In the genomic region with DNA sequence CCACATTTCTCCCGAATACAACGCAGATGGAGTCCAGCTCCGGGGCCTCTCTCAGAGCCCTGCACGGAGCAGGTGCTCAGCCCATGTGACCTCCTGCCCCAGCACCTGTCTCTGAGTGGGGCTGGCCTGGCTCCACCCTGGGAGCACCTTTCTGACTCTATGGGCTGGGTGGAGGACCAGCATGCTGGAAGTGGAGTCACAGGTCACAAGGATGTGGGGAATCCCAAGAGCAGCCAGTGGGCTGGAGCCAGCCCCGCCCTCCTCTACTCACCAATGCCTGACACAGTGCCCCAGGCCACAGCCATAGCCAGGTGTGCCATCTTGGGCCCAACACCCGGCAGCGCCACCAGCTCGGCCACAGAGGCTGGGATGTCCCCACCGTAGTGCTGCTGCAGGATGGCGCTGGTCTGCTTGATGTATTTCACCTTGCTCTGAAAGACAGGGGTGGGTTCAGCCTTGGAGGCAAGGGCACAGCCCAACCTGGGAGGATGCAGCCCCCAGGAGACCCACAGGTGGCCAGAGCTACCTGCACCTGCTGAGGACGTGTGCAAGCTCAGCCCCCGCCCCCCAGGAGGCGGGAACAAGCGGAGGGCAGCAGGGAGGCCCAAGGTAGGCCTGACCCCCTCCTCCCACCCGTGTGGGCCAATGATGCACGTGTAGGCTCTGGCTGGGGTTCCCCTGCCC, we compare ENCODE assay signal across 19 cellular contexts. TPM values are rescaled to one million over a fixed set of nuclear protein-coding genes. Genes with fewer than 3 reads are reported as not detected.
DNase-seq lines count a peak whose midpoint lies in the region; ATAC-seq and TF ChIP-seq lines count a peak whose summit lies in the region.
"Had no signal": no experiment of that assay in that cellular context is flagged by ENCODE, and none has a peak within 500 bp of the region (broad histone marks: within the 10 kb centered on the region; RNA-seq: fewer than 3 reads in every experiment).

No MANE protein-coding gene starts in this region.

- ATAC-seq in heart left ventricle = no peak
- ATAC-seq in Right ventricle myocardium inferior = no peak
- no peak for ATAC-seq in SK-N-SH treated with all-trans-retinoic acid at 6 μM for 48 hours

- peaks cover 25% of the 10 kb centered on the region for H3K4me1 Mint-ChIP-seq in mesothelial cell of epicardium

- H3K4me3 Mint-ChIP-seq in mesothelial cell of epicardium = no peak overlapping the region
- H3K4me3 Mint-ChIP-seq: activated CD4-positive, alpha-beta memory T cell treated with anti-CD3 and anti-CD28 coated beads, Interleukin-2, amount 10 ng/mL, durations not matched to agents 7 days and 5 days; H9; T-helper 2 cell treated with Interferon-gamma antibody and Interleukin-4, amounts not matched to agents 5 μg/mL and 100 μg/mL, for 36 hours had no signal

- peak overlapping the region; percentile 82 for H3K27ac Mint-ChIP-seq in mesothelial cell of epicardium
- H3K27ac Mint-ChIP-seq: activated CD4-positive, alpha-beta memory T cell treated with anti-CD3 and anti-CD28 coated beads, Interleukin-2, amount 10 ng/mL, durations not matched to agents 7 days and 5 days; activated T-helper 2 cell treated with anti-CD3 and anti-CD28 coated beads, Interferon-gamma antibody, Interleukin-2, Interleukin-4, amounts not matched to agents 10 μg/mL and 5 μg/mL and 100 μg/mL, durations not matched to agents 14 hours and 24 hours and 36 hours; H9; T-helper 2 cell treated with Interferon-gamma antibody and Interleukin-4, amounts not matched to agents 5 μg/mL and 100 μg/mL, for 36 hours had no signal

- H3K9me3 ChIP-seq in heart left ventricle (no peaks in the 10 kb centered on the region), WERI-Rb-1 (ENCODE audit: severe bottlenecking) (no peaks in the 10 kb centered on the region), vagina (no peaks in the 10 kb centered on the region)

- H3K4me1 ChIP-seq in heart left ventricle = peaks cover 15 to 94% (median 78%) of the 10 kb centered on the region in 12 donors
- H3K4me1 ChIP-seq in vagina = peaks cover 72% of the 10 kb centered on the region

- H3K27me3 ChIP-seq in heart left ventricle (no peaks in the 10 kb centered on the region), WERI-Rb-1 (ENCODE audit: insufficient read depth, low read depth, severe bottlenecking) (no peaks in the 10 kb centered on the region), vagina (no peaks in the 10 kb centered on the region)

- TF ChIP-seq POLR2A in heart left ventricle (IDR thresholded peaks at IDR 0.05) (no peak), vagina (IDR thresholded peaks at IDR 0.05) (no peak)

- DNase-seq in heart left ventricle (no peak), Right ventricle myocardium inferior (ENCODE audit: missing footprints) (no peak), WERI-Rb-1 (no peak), mesothelial cell of epicardium (ENCODE audit: low spot score in 2 of 2, unreplicated experiment in 2 of 2) (no peak), vagina (ENCODE audit: extremely low spot score in 2 of 2) (no peak), ecto neural progenitor cell (ENCODE audit: low spot score) (no peak)
- no peak for DNase-seq in effector CD4-positive, alpha-beta T cell
- DNase-seq: activated CD4-positive, alpha-beta memory T cell treated with anti-CD3 and anti-CD28 coated beads, Interleukin-2, amount 10 ng/mL, durations not matched to agents 7 days and 5 days; aorta; foreskin melanocyte; H9; NCI-H446 had no signal

- WGBS in heart left ventricle, 4 donors = 53 to 83% (median 64%) methylated on average over 4 to 16 of the region's 16 CpGs

- H3K27ac ChIP-seq in heart left ventricle = peak overlapping the region in 11 of 12 donors; percentile 37 to 92 (median 71)
- H3K27ac ChIP-seq in WERI-Rb-1 = peak overlapping the region; percentile 82
- peak overlapping the region; percentile 91 for H3K27ac ChIP-seq in vagina
- H3K27ac ChIP-seq: HL-60 had no signal

- no peaks in the 10 kb centered on the region for H3K27me3 Mint-ChIP-seq in mesothelial cell of epicardium (ENCODE audit: low read depth)
- H3K27me3 Mint-ChIP-seq: activated CD4-positive, alpha-beta memory T cell treated with anti-CD3 and anti-CD28 coated beads, Interleukin-2, amount 10 ng/mL, durations not matched to agents 7 days and 5 days had no signal

- TF ChIP-seq CTCF in heart left ventricle (IDR thresholded peaks at IDR 0.05) (no peak), WERI-Rb-1 (IDR thresholded peaks at IDR 0.05; ENCODE audit: low read depth, low read length) (no peak), mesothelial cell of epicardium (IDR thresholded peaks at IDR 0.05; ENCODE audit: unreplicated experiment) (no peak), vagina (IDR thresholded peaks at IDR 0.05) (no peak)

- intact Hi-C loops in heart left ventricle (cut with DNase I) (no loop called here), Right ventricle myocardium inferior (cut with DNase I) (no loop called here), vagina (cut with DNase I) (loop anchor here (10.0 kb wide), 1 partner anchor 889 kb away; a partner anchor contains a TSS)

- H3K4me3 ChIP-seq in heart left ventricle (peak overlapping the region in 7 of 12 donors; percentile 1 to 24 (median 12)), WERI-Rb-1 (ENCODE audit: low read depth, low read length) (no peak overlapping the region), vagina (no peak overlapping the region)
- H3K4me3 ChIP-seq: skin epidermis had no signal

- no peaks in the 10 kb centered on the region for H3K9me3 Mint-ChIP-seq in mesothelial cell of epicardium
- H3K9me3 Mint-ChIP-seq: activated CD4-positive, alpha-beta memory T cell treated with anti-CD3 and anti-CD28 coated beads, Interleukin-2, amount 10 ng/mL, durations not matched to agents 7 days and 5 days; activated T-helper 2 cell treated with anti-CD3 and anti-CD28 coated beads, Interferon-gamma antibody, Interleukin-2, Interleukin-4, amounts not matched to agents 10 μg/mL and 5 μg/mL and 100 μg/mL, durations not matched to agents 14 hours and 24 hours and 36 hours; H9; T-helper 2 cell treated with Interferon-gamma antibody and Interleukin-4, amounts not matched to agents 5 μg/mL and 100 μg/mL, for 36 hours had no signal

- H3K36me3 ChIP-seq in heart left ventricle = peaks cover 0 to 12% (median 4%) of the 10 kb centered on the region in 9 donors
- peaks cover 20% of the 10 kb centered on the region for H3K36me3 ChIP-seq in WERI-Rb-1
- H3K36me3 ChIP-seq in vagina = peaks cover 0 to 8% of the 10 kb centered on the region in 2 donors

- peaks cover 2% of the 10 kb centered on the region for H3K36me3 Mint-ChIP-seq in mesothelial cell of epicardium

TF ChIP-seq in SK-N-SH treated with all-trans-retinoic acid at 6 μM for 48 hours, 23 proteins besides CTCF, POLR2A, EP300 and RAD21 (continues in another document):
- TF ChIP-seq OSR1 (CRISPR knock-in tag; IDR thresholded peaks at IDR 0.05) (no peak), PPARA (CRISPR knock-in tag; IDR thresholded peaks at IDR 0.05; ENCODE audit: borderline replicate concordance) (no peak), ESRRG (CRISPR knock-in tag; IDR thresholded peaks at IDR 0.05) (no peak)
- TF ChIP-seq, protein P1, sequence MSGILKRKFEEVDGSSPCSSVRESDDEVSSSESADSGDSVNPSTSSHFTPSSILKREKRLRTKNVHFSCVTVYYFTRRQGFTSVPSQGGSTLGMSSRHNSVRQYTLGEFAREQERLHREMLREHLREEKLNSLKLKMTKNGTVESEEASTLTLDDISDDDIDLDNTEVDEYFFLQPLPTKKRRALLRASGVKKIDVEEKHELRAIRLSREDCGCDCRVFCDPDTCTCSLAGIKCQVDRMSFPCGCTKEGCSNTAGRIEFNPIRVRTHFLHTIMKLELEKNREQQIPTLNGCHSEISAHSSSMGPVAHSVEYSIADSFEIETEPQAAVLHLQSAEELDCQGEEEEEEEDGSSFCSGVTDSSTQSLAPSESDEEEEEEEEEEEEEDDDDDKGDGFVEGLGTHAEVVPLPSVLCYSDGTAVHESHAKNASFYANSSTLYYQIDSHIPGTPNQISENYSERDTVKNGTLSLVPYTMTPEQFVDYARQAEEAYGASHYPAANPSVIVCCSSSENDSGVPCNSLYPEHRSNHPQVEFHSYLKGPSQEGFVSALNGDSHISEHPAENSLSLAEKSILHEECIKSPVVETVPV (CRISPR knock-in tag; IDR thresholded peaks at IDR 0.05) = no peak

RNA-seq across cellular contexts. Expression of a gene that starts 4.2 kb away (rescaled TPM):
- total RNA-seq in heart left ventricle = 10 to 100 TPM in 7 of 9 donors, 1 to 10 TPM in 2; 9.0 to 25.0 (median 11.7) TPM
- 10 to 100 TPM; 13.1 to 32.3 TPM for polyA plus RNA-seq in heart left ventricle
- 23.3 TPM for total RNA-seq in Right ventricle myocardium inferior
- total RNA-seq in mesothelial cell of epicardium = 27.6 to 31.1 TPM (median 29.7 TPM) in 3 replicates
- total RNA-seq in vagina = 28.5 TPM

RNA-seq across cellular contexts. Expression of a gene that starts 4.3 kb away (rescaled TPM):
- 10 to 100 TPM; 48.4 to 94.5 (median 70.4) TPM for total RNA-seq in heart left ventricle
- polyA plus RNA-seq in heart left ventricle = 10 to 100 TPM; 33.3 to 44.8 TPM
- total RNA-seq in Right ventricle myocardium inferior = 62.8 TPM
- 242 to 250 TPM (median 243 TPM) in 3 replicates for total RNA-seq in mesothelial cell of epicardium
- total RNA-seq in vagina = 78.6 TPM

RNA-seq across cellular contexts. Expression of a gene that starts 16.7 kb away (rescaled TPM):
- total RNA-seq in heart left ventricle (100 to 1,000 TPM; 124 to 496 (median 227) TPM), Right ventricle myocardium inferior (292 TPM), mesothelial cell of epicardium (48.1 to 55.1 TPM (median 51.3 TPM) in 3 replicates), vagina (44.7 TPM)
- polyA plus RNA-seq in heart left ventricle = 100 to 1,000 TPM; 213 to 396 TPM

RNA-seq across cellular contexts. Expression of a gene that starts 23.9 kb away (rescaled TPM):
- total RNA-seq in heart left ventricle = under 1 TPM in 1 of 9 donors, not detected in 8; 0.69 TPM
- under 1 TPM in 1 of 2 donors, not detected in 1; 0.19 TPM for polyA plus RNA-seq in heart left ventricle
- not detected for total RNA-seq in Right ventricle myocardium inferior
- total RNA-seq in mesothelial cell of epicardium = 14.0 to 16.1 TPM (median 15.4 TPM) in 3 replicates
- total RNA-seq in vagina = not detected
- polyA plus RNA-seq: keratinocyte, neural cell had no signal

RNA-seq across cellular contexts. Expression of a gene that starts 33.8 kb away (rescaled TPM):
- total RNA-seq in heart left ventricle = 10 to 100 TPM; 10.9 to 47.4 (median 17.0) TPM
- 10 to 100 TPM in 1 of 2 donors, 1 to 10 TPM in 1; 9.4 to 33.8 TPM for polyA plus RNA-seq in heart left ventricle
- total RNA-seq in Right ventricle myocardium inferior = 18.5 TPM
- 50.6 to 52.7 TPM (median 52.7 TPM) in 3 replicates for total RNA-seq in mesothelial cell of epicardium
- 51.8 TPM for total RNA-seq in vagina

Comparison
In these comparisons a context has a peak if more than half of its experiments do, and no peak if none do; other contexts are left out.
1. H3K4me3 ChIP-seq: peak in heart left ventricle (7 of 12); none in WERI-Rb-1 (single experiment) and vagina (0 of 2).
2. Peak in every context shown above with its lines, with median percentiles within 50 percentile points of each other: H3K27ac ChIP-seq.